ENCODE assay signal across 8 cellular contexts in the genomic region with DNA sequence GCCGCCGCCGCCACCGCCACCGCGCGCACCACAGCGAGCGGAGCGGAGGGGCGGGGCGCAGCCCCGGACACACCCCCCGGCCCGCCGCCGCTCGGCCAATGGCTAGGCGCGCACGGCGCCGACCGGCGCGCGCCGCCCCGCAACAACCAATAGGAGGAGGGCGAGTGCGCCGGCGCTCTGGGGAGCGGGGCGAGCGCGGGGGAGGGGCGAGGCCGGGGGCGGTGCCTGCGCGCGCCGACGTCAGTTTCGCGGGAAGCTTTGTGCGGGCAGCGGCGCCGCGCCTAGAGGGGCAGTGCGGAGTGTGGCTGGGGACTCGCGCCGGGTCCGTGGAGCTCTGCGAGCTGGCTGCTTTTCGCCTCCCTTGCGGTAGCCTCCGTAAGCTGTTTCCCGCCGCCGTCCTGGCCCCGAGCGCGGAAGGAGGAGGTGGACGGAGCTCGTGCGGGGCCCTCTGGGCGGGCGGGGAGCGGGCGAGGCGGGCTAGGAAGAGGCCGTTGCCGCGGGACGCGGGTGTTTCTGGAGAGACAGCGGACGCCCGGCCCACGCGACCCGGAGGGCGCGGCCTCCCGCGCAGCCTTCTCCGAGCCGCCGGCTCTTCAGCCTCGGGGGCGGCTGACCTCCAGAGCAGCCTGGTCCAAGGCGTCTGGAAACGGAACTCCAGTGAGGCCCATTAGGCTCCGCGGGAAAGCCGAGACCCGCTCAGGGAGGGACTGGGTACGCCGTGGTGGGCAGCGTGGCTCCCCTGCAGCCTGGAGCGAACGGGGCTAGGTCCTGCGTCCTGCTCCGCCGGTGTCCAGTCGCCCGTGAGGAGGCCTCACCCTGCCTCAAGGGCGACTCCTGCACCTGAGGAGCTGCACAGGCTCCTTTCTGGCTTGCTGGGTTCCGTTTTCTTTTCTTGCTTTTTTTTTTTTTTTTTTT. TPM values are rescaled to one million over a fixed set of nuclear protein-coding genes. Genes with fewer than 3 reads are reported as not detected.
DNase-seq lines count a peak whose midpoint lies in the region; ATAC-seq and TF ChIP-seq lines count a peak whose summit lies in the region.

ZMYND19 (minus strand) TSS at position 44 of the 915 bp plus-strand sequence. CDS start 249 bp downstream, outside the sequence.

- peak; percentile 40 for TF ChIP-seq POLR2A in GM19193 (IDR thresholded peaks at IDR 0.05; ENCODE audit: extremely low read depth, insufficient read depth, insufficient read length)

- peak within 1 kb of the TSS; percentile 82 for H3K4me3 ChIP-seq in choroid plexus epithelial cell (ENCODE audit: low read depth, low read length)

- DNase-seq in AG20443 (ENCODE audit: low spot score) (peak; percentile 100), NCI-H460 (ENCODE audit: extremely low read depth, low read depth) (peak; percentile 86), choroid plexus epithelial cell (ENCODE audit: low read depth) (peak; percentile 86), left kidney (ENCODE audit: low read depth, low spot score) (peak; percentile 96)
- peak; percentile 82 to 88 for DNase-seq in activated CD4-positive, alpha-beta T cell treated with anti-CD3 and anti-CD28 coated beads for 24 hours (ENCODE audit: low read depth in 2 of 2)
- peak; percentile 88 for DNase-seq in stimulated activated CD4-positive, alpha-beta T cell treated with anti-CD3 and anti-CD28 coated beads, Interleukin-1b, Interleukin-23, amount 100 ng/mL, for 48 hours

- TF ChIP-seq CTCF in choroid plexus epithelial cell (conservative IDR thresholded peaks at IDR 0.05; ENCODE audit: low read depth, low read length) = no peak

- ATAC-seq in HG03378 (IDR thresholded peaks at IDR 0.05; ENCODE audit: unreplicated experiment) = peak; percentile 35

RNA-seq across cellular contexts. Expression of gene ZMYND19, which starts in this region (rescaled TPM):
- total RNA-seq in NCI-H460 (2014; rRNA removed; shearing (Covaris generic)) = 23.9 and 24.1 TPM in 2 replicates
- 94.6 and 96.1 TPM in 2 replicates for polyA plus RNA-seq in NCI-H460 (2014; cell fraction: nucleus; rRNA removed)

Comparison
In these comparisons a context has a peak if more than half of its experiments do, and no peak if none do; other contexts are left out.
1. Peak in every context shown above with its lines: DNase-seq, ATAC-seq and H3K4me3 ChIP-seq.